8 cellular contexts compared by ENCODE assay signal in genomic region chr3:14791343-14791945, GRCh38. TPM values are rescaled to one million over a fixed set of nuclear protein-coding genes. Genes with fewer than 3 reads are reported as not detected.
A peak's percentile ranks its signal among the peaks of the same experiment; 100 is the strongest.
DNase-seq lines count a peak whose midpoint lies in the region; ATAC-seq and TF ChIP-seq lines count a peak whose summit lies in the region.

No MANE protein-coding gene starts in this region.

- H3K27me3 Mint-ChIP-seq in HFFc6 (ENCODE audit: insufficient read depth) = peaks cover 35% of the 10 kb centered on the region
- peaks cover 13% of the 10 kb centered on the region for H3K27me3 Mint-ChIP-seq in activated naive CD8-positive, alpha-beta T cell treated with anti-CD3 and anti-CD28 coated beads for 36 hours

- no peak overlapping the region for H3K4me3 ChIP-seq in BJ (ENCODE audit: low read depth, low read length)

- no peak overlapping the region for H3K4me3 Mint-ChIP-seq in HFFc6
- H3K4me3 Mint-ChIP-seq in activated naive CD8-positive, alpha-beta T cell treated with anti-CD3 and anti-CD28 coated beads for 36 hours = no peak overlapping the region

- POLR2A ChIA-PET in BJ (lab: Charles Lee) = no interaction called here

- no peaks in the 10 kb centered on the region for H3K9me3 Mint-ChIP-seq in HFFc6
- H3K9me3 Mint-ChIP-seq in activated naive CD8-positive, alpha-beta T cell treated with anti-CD3 and anti-CD28 coated beads for 36 hours = no peaks in the 10 kb centered on the region

- no peak for ATAC-seq in GM21526 (IDR thresholded peaks at IDR 0.05; ENCODE audit: low FRiP score, unreplicated experiment)

- H3K27me3 ChIP-seq in BJ (ENCODE audit: control insufficient read depth, insufficient read depth, low read length) = no peaks in the 10 kb centered on the region; the same call in none of the 2 replicates

- no peaks in the 10 kb centered on the region for H3K36me3 Mint-ChIP-seq in HFFc6 (ENCODE audit: low read depth)
- H3K36me3 Mint-ChIP-seq in activated naive CD8-positive, alpha-beta T cell treated with anti-CD3 and anti-CD28 coated beads for 36 hours = no peaks in the 10 kb centered on the region

- no peak overlapping the region for H3K27ac Mint-ChIP-seq in HFFc6
- H3K27ac Mint-ChIP-seq in activated naive CD8-positive, alpha-beta T cell treated with anti-CD3 and anti-CD28 coated beads for 36 hours = no peak overlapping the region

- TF ChIP-seq CTCF in BJ (IDR thresholded peaks at IDR 0.05; ENCODE audit: insufficient read depth, low read depth, low read length) (peak; percentile 61), HFFc6 (IDR thresholded peaks at IDR 0.05) (peak; percentile 80)

- CTCF ChIA-PET in BJ (lab: Yijun Ruan, JAX) = interaction anchor here (0.6 to 1.5 kb wide), 4 partner anchors 10 to 744 kb away, joined by 3 to 5 read pairs (median 4); no protein-coding TSS in a partner anchor

- no peaks in the 10 kb centered on the region for H3K36me3 ChIP-seq in BJ (ENCODE audit: control insufficient read depth, insufficient read depth, low read length)

- H3K4me1 Mint-ChIP-seq in HFFc6 (ENCODE audit: low read depth) = peaks cover 7% of the 10 kb centered on the region
- peaks cover 2% of the 10 kb centered on the region for H3K4me1 Mint-ChIP-seq in activated naive CD8-positive, alpha-beta T cell treated with anti-CD3 and anti-CD28 coated beads for 36 hours

- no peak for DNase-seq in BJ (ENCODE audit: low read depth)
- peak; percentile 23 for DNase-seq in HFFc6
- peak; percentile 45 for DNase-seq in RPMI7951 (ENCODE audit: low read depth)
- peak; percentile 58 for DNase-seq in activated naive CD8-positive, alpha-beta T cell treated with anti-CD3 and anti-CD28 coated beads for 36 hours
- peak; percentile 43 for DNase-seq in hepatic stellate cell (ENCODE audit: low spot score)
- DNase-seq in stimulated activated CD4-positive, alpha-beta T cell treated with anti-CD3 and anti-CD28 coated beads, Interleukin-15, amount 100 ng/mL, for 48 hours (ENCODE audit: low read depth in 2 of 2) = peak; percentile 34 to 51
- no peak for DNase-seq in NCI-H187 (lab: John Stamatoyannopoulos, UW)

RNA-seq across cellular contexts. Expression of gene FGD5, which starts 27.3 kb away (rescaled TPM):
- polyA plus RNA-seq in BJ (2011; rRNA removed) = not detected in 2 replicates
- not detected in 2 replicates for polyA minus RNA-seq in BJ (2011; rRNA and poly(A)+ RNA removed)
- not detected for total RNA-seq in HFFc6 (2021; fragmentation: NEBNext Ultra II Directional; extraction: Animal tissue kit (Norgen Biotek cat#: 25700))
- 5.3 and 7.9 TPM in 2 replicates for total RNA-seq in RPMI7951 (2014; rRNA removed; shearing (Covaris generic))
- under 1 TPM; 0.22 to 0.27 TPM for total RNA-seq in activated naive CD8-positive, alpha-beta T cell treated with anti-CD3 and anti-CD28 coated beads for 36 hours

Comparison
In these comparisons a context has a peak if more than half of its experiments do, and no peak if none do; other contexts are left out.
1. DNase-seq: peak in HFFc6 (single experiment), RPMI7951 (single experiment), activated naive CD8-positive, alpha-beta T cell treated with anti-CD3 and anti-CD28 coated beads for 36 hours (single experiment), hepatic stellate cell (single experiment) and stimulated activated CD4-positive, alpha-beta T cell treated with anti-CD3 and anti-CD28 coated beads, Interleukin-15, amount 100 ng/mL, for 48 hours (2 of 2); none in BJ (single experiment) and NCI-H187 (0 of 2).